ENCODE assay signal across 14 cellular contexts in genomic region chr16:11687606-11688519, GRCh38. TPM values are rescaled to one million over a fixed set of nuclear protein-coding genes. Genes with fewer than 3 reads are reported as not detected.
DNase-seq lines count a peak whose midpoint lies in the region; ATAC-seq lines count a peak whose summit lies in the region.
"Had no signal": no experiment of that assay in that cellular context is flagged by ENCODE, and none has a peak within 500 bp of the region (broad histone marks: within the 10 kb centered on the region; RNA-seq: fewer than 3 reads in every experiment).

No MANE protein-coding gene starts in this region.

- ATAC-seq in HG03469 (IDR thresholded peaks at IDR 0.05; ENCODE audit: unreplicated experiment): no peak
- no peak for ATAC-seq in HG03108 (IDR thresholded peaks at IDR 0.05; ENCODE audit: unreplicated experiment)

- H3K9me3 Mint-ChIP-seq in activated naive CD4-positive, alpha-beta T cell treated with anti-CD3 and anti-CD28 coated beads, Interleukin-2, amount 10 ng/mL, durations not matched to agents 7 days and 5 days: no peaks in the 10 kb centered on the region
- H3K9me3 Mint-ChIP-seq in dendritic cell treated with granulocyte-macrophage colony-stimulating factor and Interleukin-4, amounts not matched to agents 40 ng/mL and 50 ng/mL, for 4 days: no peaks in the 10 kb centered on the region

- H3K27ac ChIP-seq in temporal lobe (ENCODE audit: low read depth, low read length): peak overlapping the region; percentile 2

- peak overlapping the region; percentile 71 for H3K27ac Mint-ChIP-seq in activated naive CD4-positive, alpha-beta T cell treated with anti-CD3 and anti-CD28 coated beads, Interleukin-2, amount 10 ng/mL, durations not matched to agents 7 days and 5 days
- H3K27ac Mint-ChIP-seq in dendritic cell treated with granulocyte-macrophage colony-stimulating factor and Interleukin-4, amounts not matched to agents 40 ng/mL and 50 ng/mL, for 4 days: peak overlapping the region; percentile 50

- H3K27me3 Mint-ChIP-seq in activated naive CD4-positive, alpha-beta T cell treated with anti-CD3 and anti-CD28 coated beads, Interleukin-2, amount 10 ng/mL, durations not matched to agents 7 days and 5 days: no peaks in the 10 kb centered on the region
- no peaks in the 10 kb centered on the region for H3K27me3 Mint-ChIP-seq in dendritic cell treated with granulocyte-macrophage colony-stimulating factor and Interleukin-4, amounts not matched to agents 40 ng/mL and 50 ng/mL, for 4 days

- peaks cover 75% of the 10 kb centered on the region for H3K36me3 Mint-ChIP-seq in activated naive CD4-positive, alpha-beta T cell treated with anti-CD3 and anti-CD28 coated beads, Interleukin-2, amount 10 ng/mL, durations not matched to agents 7 days and 5 days
- H3K36me3 Mint-ChIP-seq in dendritic cell treated with granulocyte-macrophage colony-stimulating factor and Interleukin-4, amounts not matched to agents 40 ng/mL and 50 ng/mL, for 4 days (ENCODE audit: low read depth): peaks cover 84% of the 10 kb centered on the region

- H3K4me1 Mint-ChIP-seq in activated naive CD4-positive, alpha-beta T cell treated with anti-CD3 and anti-CD28 coated beads, Interleukin-2, amount 10 ng/mL, durations not matched to agents 7 days and 5 days: peaks cover 16% of the 10 kb centered on the region
- peaks cover 51% of the 10 kb centered on the region for H3K4me1 Mint-ChIP-seq in dendritic cell treated with granulocyte-macrophage colony-stimulating factor and Interleukin-4, amounts not matched to agents 40 ng/mL and 50 ng/mL, for 4 days (ENCODE audit: low read depth)

- no peak for DNase-seq in activated naive CD4-positive, alpha-beta T cell treated with anti-CD3 and anti-CD28 coated beads, Interleukin-2, amount 10 ng/mL, durations not matched to agents 7 days and 5 days
- no peak for DNase-seq in activated naive CD4-positive, alpha-beta T cell treated with anti-CD3 and anti-CD28 coated beads, Interleukin-2, amount 50 U/mL, for 16 hours
- DNase-seq in NCI-H524 treated with DMSO at 0.1 percent for 48 hours (lab: John Stamatoyannopoulos, UW): peak; percentile 84
- no peak for DNase-seq in DMS153 (lab: John Stamatoyannopoulos, UW)
- DNase-seq: activated CD4-positive, CD25-positive, alpha-beta regulatory T cell treated with anti-CD3 and anti-CD28 coated beads, Interleukin-2, amount 50 U/mL, for 72 hours; activated T-cell treated with anti-CD3 and anti-CD28 coated beads for 4 hours; amygdala; MG63; NCI-H345; T-helper 1 cell had no signal

- intact Hi-C loops in dendritic cell treated with granulocyte-macrophage colony-stimulating factor and Interleukin-4, amounts not matched to agents 40 ng/mL and 50 ng/mL, for 4 days (cut with micrococcal nuclease): no loop called here

- CTCF ChIA-PET in activated naive CD4-positive, alpha-beta T cell treated with anti-CD3 and anti-CD28 coated beads, Interleukin-2, amount 10 ng/mL, durations not matched to agents 7 days and 5 days (lab: Charles Lee): interaction anchor here (1.2 kb wide), 1 partner anchor 155 kb away, joined by 4 read pairs; no protein-coding TSS in a partner anchor

- no peak overlapping the region for H3K4me3 Mint-ChIP-seq in activated naive CD4-positive, alpha-beta T cell treated with anti-CD3 and anti-CD28 coated beads, Interleukin-2, amount 10 ng/mL, durations not matched to agents 7 days and 5 days
- H3K4me3 Mint-ChIP-seq in dendritic cell treated with granulocyte-macrophage colony-stimulating factor and Interleukin-4, amounts not matched to agents 40 ng/mL and 50 ng/mL, for 4 days: no peak overlapping the region

RNA-seq across cellular contexts. Expression of gene SNN, which starts 19.6 kb away (rescaled TPM):
- 159 TPM for total RNA-seq in temporal lobe

RNA-seq across cellular contexts. Expression of gene TXNDC11, which starts 54.8 kb away (rescaled TPM):
- 10.3 TPM for total RNA-seq in temporal lobe
